Comparison of ENCODE assay signal across 15 cellular contexts in genomic region chr12:124653169-124653931, GRCh38.
DNase-seq lines count a peak whose midpoint lies in the region; ATAC-seq and TF ChIP-seq lines count a peak whose summit lies in the region.
"Had no signal": no experiment of that assay in that cellular context is flagged by ENCODE, and none has a peak within 500 bp of the region (broad histone marks: within the 10 kb centered on the region; RNA-seq: fewer than 3 reads in every experiment).

No MANE protein-coding gene starts in this region.

- TF ChIP-seq CTCF in WTC11 (IDR thresholded peaks at IDR 0.05) (no peak), thoracic aorta (IDR thresholded peaks at IDR 0.05) (no peak), body of pancreas (IDR thresholded peaks at IDR 0.05) (no peak)

- H3K9me3 Mint-ChIP-seq in WTC11, result peaks cover 19% of the 10 kb centered on the region

- H3K36me3 ChIP-seq in thoracic aorta, result no peaks in the 10 kb centered on the region
- no peaks in the 10 kb centered on the region for H3K36me3 ChIP-seq in body of pancreas (replicated peaks in 1 of 2; ENCODE audit: insufficient read depth in 1 of 2, low read depth in 2 of 2)
- H3K36me3 ChIP-seq: neutrophil, spleen had no signal

- CTCF ChIA-PET in WTC11 (lab: Charles Lee), result interaction anchor here (0.6 to 1.1 kb wide), 3 partner anchors 11 to 118 kb away, joined by 3 to 5 read pairs (median 5); no protein-coding TSS in a partner anchor

- H3K4me1 ChIP-seq in thoracic aorta (ENCODE audit: control insufficient read depth in 1 of 2, low read depth in 2 of 2) (peaks cover 24 to 49% of the 10 kb centered on the region in 2 donors), body of pancreas (peaks cover 22% of the 10 kb centered on the region)

- H3K27ac ChIP-seq in thoracic aorta (peak overlapping the region; percentile 22 to 39), body of pancreas (no peak overlapping the region)
- H3K27ac ChIP-seq: neutrophil had no signal

- H3K9me3 ChIP-seq in thoracic aorta, result no peaks in the 10 kb centered on the region
- peaks cover 0 to 9% (median 0%) of the 10 kb centered on the region in 3 donors for H3K9me3 ChIP-seq in body of pancreas
- H3K9me3 ChIP-seq: neutrophil, testis had no signal

- no peak overlapping the region for H3K4me3 ChIP-seq in thoracic aorta
- no peak overlapping the region for H3K4me3 ChIP-seq in body of pancreas
- H3K4me3 ChIP-seq: spleen, testis had no signal

- peaks cover 19% of the 10 kb centered on the region for H3K36me3 Mint-ChIP-seq in WTC11

- H3K27ac Mint-ChIP-seq in WTC11, result 0 out of 2 replicates have a peak overlapping the region, but pooled peaks have one; percentile 23
- H3K27ac Mint-ChIP-seq: activated naive CD4-positive, alpha-beta T cell treated with anti-CD3 and anti-CD28 coated beads for 36 hours had no signal

- no peaks in the 10 kb centered on the region for H3K27me3 ChIP-seq in thoracic aorta (replicated peaks; ENCODE audit: insufficient read depth)
- H3K27me3 ChIP-seq in body of pancreas, result no peaks in the 10 kb centered on the region
- H3K27me3 ChIP-seq: testis had no signal

- no peak for ATAC-seq in WTC11
- ATAC-seq in left cardiac atrium, result no peak
- no peak for ATAC-seq in thoracic aorta (ENCODE audit: insufficient number of reproducible peaks, low FRiP score, low read depth)
- no peak for ATAC-seq in body of pancreas

- H3K4me3 Mint-ChIP-seq in WTC11, result no peak overlapping the region
- H3K4me3 Mint-ChIP-seq: activated naive CD4-positive, alpha-beta T cell treated with anti-CD3 and anti-CD28 coated beads for 36 hours had no signal

- DNase-seq in NCI-H146 (lab: John Stamatoyannopoulos, UW), result peak; percentile 10
- DNase-seq in NCI-H146 treated with DMSO at 0.1 percent for 48 hours (lab: John Stamatoyannopoulos, UW; ENCODE audit: unreplicated experiment), result no peak
- no peak for DNase-seq in WTC11 (ENCODE audit: low spot score)
- peak; percentile 65 for DNase-seq in left cardiac atrium
- no peak for DNase-seq in thoracic aorta (ENCODE audit: low spot score)
- no peak for DNase-seq in activated T-cell treated with anti-CD3 and anti-CD28 coated beads, Interleukin-2, amount 50 U/mL, for 48 hours
- no peak for DNase-seq in glomerular visceral epithelial cell (ENCODE audit: extremely low spot score)
- no peak for DNase-seq in body of pancreas
- DNase-seq: activated naive CD4-positive, alpha-beta T cell treated with anti-CD3 and anti-CD28 coated beads for 36 hours; caudate nucleus; COR-L47; NCI-H1105 treated with DMSO at 0.1 percent for 48 hours; spleen; testis had no signal

- peaks cover 6% of the 10 kb centered on the region; the same call in 1 of the 2 replicates for H3K27me3 Mint-ChIP-seq in WTC11 (ENCODE audit: low read depth)

- POLR2A ChIA-PET in WTC11 (lab: Charles Lee), result no interaction called here

- WGBS in body of pancreas, 2 donors, result 46% methylated on average over 15 to 18 of the region's 19 CpGs

- intact Hi-C loops in left cardiac atrium (cut with DNase I), result loop anchor here in 1 of 2 donors (10.0 kb wide), 1 partner anchor 89 kb away; the partner anchor contains the start of gene NCOR2
- intact Hi-C loops in body of pancreas (cut with DNase I), result no loop called here

- H3K4me1 Mint-ChIP-seq in WTC11, result peaks cover 27% of the 10 kb centered on the region

- TF ChIP-seq POLR2A in body of pancreas (IDR thresholded peaks at IDR 0.05), result no peak

TF ChIP-seq in WTC11, 78 proteins besides CTCF, POLR2A, EP300 and RAD21:
- TF ChIP-seq ZNF416 (CRISPR knock-in tag; IDR thresholded peaks at IDR 0.05) (no peak), USF1 (CRISPR knock-in tag; IDR thresholded peaks at IDR 0.05) (no peak), ZNF121 (CRISPR knock-in tag; IDR thresholded peaks at IDR 0.05) (no peak), ZNF263 (CRISPR knock-in tag; IDR thresholded peaks at IDR 0.05; ENCODE audit: low read depth) (no peak), CREB1 (CRISPR knock-in tag; IDR thresholded peaks at IDR 0.05) (no peak), FOXJ3 (CRISPR knock-in tag; IDR thresholded peaks at IDR 0.05; ENCODE audit: borderline replicate concordance) (no peak), IRF1 (CRISPR knock-in tag; IDR thresholded peaks at IDR 0.05) (no peak), ZNF281 (CRISPR knock-in tag; IDR thresholded peaks at IDR 0.05) (no peak), NR2C2 (CRISPR knock-in tag; IDR thresholded peaks at IDR 0.05) (no peak), ATF1 (CRISPR knock-in tag; IDR thresholded peaks at IDR 0.05) (no peak)

Comparison
In these comparisons a context has a peak if more than half of its experiments do, and no peak if none do; other contexts are left out.
1. DNase-seq: peak in NCI-H146 (single experiment) and left cardiac atrium (single experiment); none in NCI-H146 treated with DMSO at 0.1 percent for 48 hours (single experiment), WTC11 (single experiment), thoracic aorta (single experiment), activated T-cell treated with anti-CD3 and anti-CD28 coated beads, Interleukin-2, amount 50 U/mL, for 48 hours (0 of 2), glomerular visceral epithelial cell (single experiment) and body of pancreas (0 of 4).
2. H3K27ac ChIP-seq: peak in thoracic aorta (2 of 2); none in body of pancreas (0 of 4).